21 cellular contexts compared by ENCODE assay signal in the genomic region with DNA sequence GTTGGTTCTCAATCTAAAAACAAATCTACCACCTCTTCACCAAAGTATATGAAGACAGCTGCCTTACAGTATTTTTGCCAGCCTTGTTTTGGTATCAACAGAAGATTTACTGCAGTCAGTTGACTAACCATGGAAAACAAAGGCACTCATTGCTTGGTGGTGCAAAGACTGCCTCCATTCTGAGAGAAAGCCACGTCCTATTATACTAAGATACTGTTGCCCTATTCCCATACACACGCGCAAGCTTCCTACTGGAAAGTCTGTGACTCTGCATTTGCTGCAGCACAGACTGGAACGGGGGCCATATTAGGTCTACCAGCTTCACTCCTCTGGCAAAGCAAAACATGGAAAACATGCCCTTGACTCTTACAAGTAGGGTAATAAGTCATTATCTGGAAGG.
"Had no signal": no experiment of that assay in that cellular context is flagged by ENCODE, and none has a peak within 500 bp of the region (broad histone marks: within the 10 kb centered on the region; RNA-seq: fewer than 3 reads in every experiment).

No MANE protein-coding gene starts in this region.

- H3K4me3 Mint-ChIP-seq: activated CD4-positive, alpha-beta T cell treated with anti-CD3 and anti-CD28 coated beads for 36 hours; activated naive CD8-positive, alpha-beta T cell treated with anti-CD3 and anti-CD28 coated beads for 36 hours; activated T-cell treated with anti-CD3 and anti-CD28 coated beads, Interleukin-2, amount 50 U/mL, for 4 hours; dendritic cell treated with granulocyte-macrophage colony-stimulating factor and Interleukin-4, amounts not matched to agents 40 ng/mL and 50 ng/mL, for 4 days; nephron; stimulated activated memory B cell treated with anti-CD40 and anti-IgM and Interleukin-4, amounts not matched to agents 10 μg/mL and 1 μg/mL and 100 μg/mL, for 72 hours; type B pancreatic cell had no signal

- ATAC-seq: activated CD4-positive, alpha-beta T cell treated with anti-CD3 and anti-CD28 coated beads for 36 hours; activated T-cell treated with anti-CD3 and anti-CD28 coated beads, Interleukin-2, amount 50 U/mL, for 4 hours; stimulated activated memory B cell treated with anti-CD40 and anti-IgM and Interleukin-4, amounts not matched to agents 10 μg/mL and 1 μg/mL and 100 μg/mL, for 72 hours had no signal

- H3K9me3 Mint-ChIP-seq: activated naive CD8-positive, alpha-beta T cell treated with anti-CD3 and anti-CD28 coated beads for 36 hours; activated T-cell treated with anti-CD3 and anti-CD28 coated beads, Interleukin-2, amount 50 U/mL, for 4 hours; activated T-helper 2 cell treated with anti-CD3 and anti-CD28 coated beads, Interferon-gamma antibody, Interleukin-2, Interleukin-4, amounts not matched to agents 10 μg/mL and 5 μg/mL and 100 μg/mL, durations not matched to agents 14 hours and 24 hours and 36 hours; dendritic cell treated with granulocyte-macrophage colony-stimulating factor and Interleukin-4, amounts not matched to agents 40 ng/mL and 50 ng/mL, for 4 days; nephron; stimulated activated memory B cell treated with anti-CD40 and anti-IgM and Interleukin-4, amounts not matched to agents 10 μg/mL and 1 μg/mL and 100 μg/mL, for 72 hours; type B pancreatic cell had no signal

- H3K27ac Mint-ChIP-seq: activated CD4-positive, alpha-beta T cell treated with anti-CD3 and anti-CD28 coated beads for 36 hours; activated naive CD8-positive, alpha-beta T cell treated with anti-CD3 and anti-CD28 coated beads for 36 hours; activated T-helper 2 cell treated with anti-CD3 and anti-CD28 coated beads, Interferon-gamma antibody, Interleukin-2, Interleukin-4, amounts not matched to agents 10 μg/mL and 5 μg/mL and 100 μg/mL, durations not matched to agents 14 hours and 24 hours and 36 hours; nephron; stimulated activated memory B cell treated with anti-CD40 and anti-IgM and Interleukin-4, amounts not matched to agents 10 μg/mL and 1 μg/mL and 100 μg/mL, for 72 hours; type B pancreatic cell had no signal

- H3K27me3 Mint-ChIP-seq: activated CD4-positive, alpha-beta T cell treated with anti-CD3 and anti-CD28 coated beads for 36 hours; activated naive CD8-positive, alpha-beta T cell treated with anti-CD3 and anti-CD28 coated beads for 36 hours; dendritic cell treated with granulocyte-macrophage colony-stimulating factor and Interleukin-4, amounts not matched to agents 40 ng/mL and 50 ng/mL, for 4 days; stimulated activated memory B cell treated with anti-CD40 and anti-IgM and Interleukin-4, amounts not matched to agents 10 μg/mL and 1 μg/mL and 100 μg/mL, for 72 hours; type B pancreatic cell had no signal

- H3K4me1 Mint-ChIP-seq: nephron had no signal

- DNase-seq: activated CD4-positive, alpha-beta T cell treated with anti-CD3 and anti-CD28 coated beads for 36 hours; activated CD4-positive, alpha-beta T cell treated with anti-CD3 and anti-CD28 coated beads, Interleukin-2, amount 50 U/mL, for 4 hours; activated CD8-positive, alpha-beta memory T cell treated with anti-CD3 and anti-CD28 coated beads, Interleukin-2, amount 50 U/mL, for 48 hours; activated naive CD4-positive, alpha-beta T cell; activated naive CD8-positive, alpha-beta T cell treated with anti-CD3 and anti-CD28 coated beads for 36 hours; activated T-cell treated with anti-CD3 and anti-CD28 coated beads, Interleukin-2, amount 50 U/mL, for 4 hours; amniotic stem cell; effector CD8-positive, alpha-beta T cell; kidney glomerular epithelial cell; left ventricle myocardium inferior; occipital lobe; retina; sigmoid colon; stimulated activated CD4-positive, alpha-beta T cell treated with anti-CD3 and anti-CD28 coated beads, Interleukin-15, amount 100 ng/mL, for 24 hours; stomach; T-helper 9 cell had no signal
